8 cellular contexts compared by ENCODE assay signal in the genomic region with DNA sequence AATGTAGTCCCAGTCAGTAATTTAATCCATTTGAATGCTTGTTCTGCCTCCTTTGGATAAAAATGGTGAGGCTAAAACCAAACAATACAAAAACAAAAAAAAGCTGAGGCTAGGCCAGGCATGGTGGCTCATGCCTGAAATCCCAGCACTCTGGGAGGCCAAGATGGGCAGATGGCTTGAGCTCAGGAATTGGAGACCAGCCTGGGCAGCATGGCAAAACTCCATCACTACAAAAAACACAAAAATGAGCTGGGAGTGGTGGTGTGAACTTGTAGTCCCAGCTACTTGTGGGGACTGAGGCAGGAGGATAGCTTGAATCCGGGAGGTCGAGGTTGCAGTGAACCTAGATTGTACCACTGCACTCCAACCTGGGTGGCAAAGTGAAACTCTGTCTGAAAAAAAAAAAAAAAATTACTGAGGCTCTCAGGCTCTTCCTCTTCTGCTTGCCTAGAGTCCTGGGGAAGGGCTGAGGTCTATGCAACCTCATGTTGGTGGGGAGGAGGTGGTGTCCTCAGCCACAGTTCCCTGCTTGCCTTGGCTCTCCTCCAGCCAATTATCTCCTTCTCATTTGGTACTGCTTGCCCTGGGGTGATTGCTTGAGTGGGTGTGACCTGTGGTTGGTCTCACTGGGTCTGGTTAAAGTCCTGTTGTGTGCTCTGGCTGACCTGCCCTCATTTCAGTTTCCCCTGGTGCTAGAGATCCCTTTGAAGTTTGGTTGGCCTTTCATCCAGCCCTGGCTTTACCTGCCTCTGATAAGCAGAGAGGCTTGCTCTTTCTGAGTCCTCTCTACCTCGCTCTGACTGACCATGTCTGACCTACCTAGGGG. TPM values are rescaled to one million over a fixed set of nuclear protein-coding genes. Genes with fewer than 3 reads are reported as not detected.
DNase-seq lines count a peak whose midpoint lies in the region; ATAC-seq and TF ChIP-seq lines count a peak whose summit lies in the region.

No MANE protein-coding gene starts in this region.

- H3K9me3 Mint-ChIP-seq in activated T-cell treated with anti-CD3 and anti-CD28 coated beads, Interleukin-2, amount 50 U/mL, for 24 hours = no peaks in the 10 kb centered on the region
- H3K9me3 Mint-ChIP-seq in effector memory CD8-positive, alpha-beta T cell = no peaks in the 10 kb centered on the region
- H3K9me3 Mint-ChIP-seq in WTC11 = no peaks in the 10 kb centered on the region

- TF ChIP-seq CTCF in NB4 (IDR thresholded peaks at IDR 0.05; ENCODE audit: low read depth, low read length) = no peak
- no peak for TF ChIP-seq CTCF in testis (IDR thresholded peaks at IDR 0.05)
- no peak for TF ChIP-seq CTCF in WTC11 (IDR thresholded peaks at IDR 0.05)

- CTCF ChIA-PET in WTC11 (lab: Charles Lee) = interaction anchor here (1.7 kb wide), 1 partner anchor 19 kb away, joined by 5 read pairs; no protein-coding TSS in a partner anchor

- POLR2A ChIA-PET in WTC11 (lab: Charles Lee) = no interaction called here

- H3K36me3 Mint-ChIP-seq in activated T-cell treated with anti-CD3 and anti-CD28 coated beads, Interleukin-2, amount 50 U/mL, for 24 hours (ENCODE audit: low read depth) = no peaks in the 10 kb centered on the region
- no peaks in the 10 kb centered on the region for H3K36me3 Mint-ChIP-seq in effector memory CD8-positive, alpha-beta T cell (ENCODE audit: insufficient read depth)
- no peaks in the 10 kb centered on the region for H3K36me3 Mint-ChIP-seq in WTC11

- no peaks in the 10 kb centered on the region for H3K27me3 ChIP-seq in testis

- H3K9me3 ChIP-seq in testis = no peaks in the 10 kb centered on the region

- H3K27ac ChIP-seq in testis = no peak overlapping the region

- no peak overlapping the region for H3K4me3 Mint-ChIP-seq in activated T-cell treated with anti-CD3 and anti-CD28 coated beads, Interleukin-2, amount 50 U/mL, for 24 hours
- peak overlapping the region; percentile 32 to 65 for H3K4me3 Mint-ChIP-seq in effector memory CD8-positive, alpha-beta T cell
- H3K4me3 Mint-ChIP-seq in WTC11 = no peak overlapping the region

- peak; percentile 87 for ATAC-seq in HG02678 (IDR thresholded peaks at IDR 0.05; ENCODE audit: unreplicated experiment)
- peak; percentile 91 for ATAC-seq in effector memory CD8-positive, alpha-beta T cell (replicated peaks)
- ATAC-seq in WTC11 = no peak

- TF ChIP-seq POLR2A in NB4 (IDR thresholded peaks at IDR 0.05; ENCODE audit: extremely low read depth, insufficient read length) (no peak), testis (IDR thresholded peaks at IDR 0.05) (no peak)

- intact Hi-C loops in testis (cut with DNase I; ENCODE audit: low total_unique reads) = no loop called here

- H3K4me3 ChIP-seq in NB4 (ENCODE audit: low read depth, low read length) (no peak overlapping the region), testis (no peak overlapping the region)

- H3K36me3 ChIP-seq in testis (ENCODE audit: low read depth, missing control alignments) = no peaks in the 10 kb centered on the region

- no peaks in the 10 kb centered on the region for H3K4me1 ChIP-seq in testis

- no peaks in the 10 kb centered on the region for H3K27me3 Mint-ChIP-seq in activated T-cell treated with anti-CD3 and anti-CD28 coated beads, Interleukin-2, amount 50 U/mL, for 24 hours
- H3K27me3 Mint-ChIP-seq in effector memory CD8-positive, alpha-beta T cell = no peaks in the 10 kb centered on the region
- no peaks in the 10 kb centered on the region for H3K27me3 Mint-ChIP-seq in WTC11 (ENCODE audit: low read depth)

- peak overlapping the region; percentile 73 for H3K27ac Mint-ChIP-seq in activated T-cell treated with anti-CD3 and anti-CD28 coated beads, Interleukin-2, amount 50 U/mL, for 24 hours
- peak overlapping the region; percentile 55 to 62 for H3K27ac Mint-ChIP-seq in effector memory CD8-positive, alpha-beta T cell
- no peak overlapping the region for H3K27ac Mint-ChIP-seq in WTC11

- 79 to 94% methylated on average over 3 of the region's 3 CpGs for WGBS in testis, 2 donors

- H3K4me1 Mint-ChIP-seq in activated T-cell treated with anti-CD3 and anti-CD28 coated beads, Interleukin-2, amount 50 U/mL, for 24 hours (ENCODE audit: low read depth) = peaks cover 69% of the 10 kb centered on the region
- peaks cover 43 to 56% of the 10 kb centered on the region in 2 donors for H3K4me1 Mint-ChIP-seq in effector memory CD8-positive, alpha-beta T cell (ENCODE audit: low read depth in 2 of 2)
- H3K4me1 Mint-ChIP-seq in WTC11 = peaks cover 29% of the 10 kb centered on the region

- DNase-seq in activated T-cell treated with anti-CD3 and anti-CD28 coated beads, Interleukin-2, amount 50 U/mL, for 24 hours = no peak
- no peak for DNase-seq in activated T-cell treated with anti-CD3 and anti-CD28 coated beads, Interleukin-2, amount 50 U/mL, for 1 hour
- DNase-seq in NB4 (ENCODE audit: low read depth) (peak; percentile 85), testis (no peak), WTC11 (ENCODE audit: low spot score) (no peak), NCI-H1105 treated with DMSO at 0.1 percent for 48 hours (lab: John Stamatoyannopoulos, UW) (no peak)
- DNase-seq in effector memory CD8-positive, alpha-beta T cell = peak in 2 of 3 experiments; percentile 24 to 34

TF ChIP-seq in WTC11, 78 proteins besides CTCF, POLR2A, EP300 and RAD21:
- no peak for TF ChIP-seq TCF7 (CRISPR knock-in tag; IDR thresholded peaks at IDR 0.05; ENCODE audit: low read depth)

RNA-seq across cellular contexts. Expression of gene S1PR1, which starts 20.9 kb away (rescaled TPM):
- total RNA-seq in testis (10 to 100 TPM in 1 of 2 donors, 1 to 10 TPM in 1; 6.4 to 11.5 TPM), WTC11 (2021) (3.2 to 3.4 TPM (median 3.2 TPM) in 3 replicates)
- polyA plus RNA-seq in testis (ENCODE audit: insufficient read depth, low read depth, low replicate concordance) = 9.3 TPM

Comparison
In these comparisons a context has a peak if more than half of its experiments do, and no peak if none do; other contexts are left out.
1. DNase-seq: peak in NB4 (single experiment) and effector memory CD8-positive, alpha-beta T cell (2 of 3); none in activated T-cell treated with anti-CD3 and anti-CD28 coated beads, Interleukin-2, amount 50 U/mL, for 24 hours (single experiment), activated T-cell treated with anti-CD3 and anti-CD28 coated beads, Interleukin-2, amount 50 U/mL, for 1 hour (single experiment), testis (single experiment), WTC11 (single experiment) and NCI-H1105 treated with DMSO at 0.1 percent for 48 hours (single experiment).
2. H3K4me3 Mint-ChIP-seq: peak in effector memory CD8-positive, alpha-beta T cell (2 of 2); none in activated T-cell treated with anti-CD3 and anti-CD28 coated beads, Interleukin-2, amount 50 U/mL, for 24 hours (single experiment) and WTC11 (single experiment).